Comparison of ENCODE assay signal across 1 cellular context in genomic region chr16:69187387-69187890, GRCh38.
TF ChIP-seq lines count a peak whose summit lies in the region.

No MANE protein-coding gene starts in this region.

TF ChIP-seq in HepG2, 621 proteins besides CTCF, POLR2A, EP300 and RAD21 (continued from another document):
- TF ChIP-seq, protein P1, sequence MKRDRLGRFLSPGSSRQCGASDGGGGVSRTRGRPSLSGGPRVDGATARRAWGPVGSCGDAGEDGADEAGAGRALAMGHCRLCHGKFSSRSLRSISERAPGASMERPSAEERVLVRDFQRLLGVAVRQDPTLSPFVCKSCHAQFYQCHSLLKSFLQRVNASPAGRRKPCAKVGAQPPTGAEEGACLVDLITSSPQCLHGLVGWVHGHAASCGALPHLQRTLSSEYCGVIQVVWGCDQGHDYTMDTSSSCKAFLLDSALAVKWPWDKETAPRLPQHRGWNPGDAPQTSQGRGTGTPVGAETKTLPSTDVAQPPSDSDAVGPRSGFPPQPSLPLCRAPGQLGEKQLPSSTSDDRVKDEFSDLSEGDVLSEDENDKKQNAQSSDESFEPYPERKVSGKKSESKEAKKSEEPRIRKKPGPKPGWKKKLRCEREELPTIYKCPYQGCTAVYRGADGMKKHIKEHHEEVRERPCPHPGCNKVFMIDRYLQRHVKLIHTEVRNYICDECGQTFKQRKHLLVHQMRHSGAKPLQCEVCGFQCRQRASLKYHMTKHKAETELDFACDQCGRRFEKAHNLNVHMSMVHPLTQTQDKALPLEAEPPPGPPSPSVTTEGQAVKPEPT (CRISPR knock-in tag; IDR thresholded peaks at IDR 0.05; ENCODE audit: low read depth), result no peak
- TF ChIP-seq KDM5B (CRISPR knock-in tag; IDR thresholded peaks at IDR 0.05; ENCODE audit: borderline replicate concordance) (0 out of 2 replicates have a peak, but pooled peaks have one; percentile 42), SPEN (CRISPR knock-in tag; IDR thresholded peaks at IDR 0.05; ENCODE audit: low read depth) (peak; percentile 24; the same call in 1 of the 2 replicates), ETV5 (CRISPR knock-in tag; IDR thresholded peaks at IDR 0.05; ENCODE audit: borderline replicate concordance) (peak; percentile 43), MXD1 (CRISPR knock-in tag; IDR thresholded peaks at IDR 0.05) (peak; percentile 45; the same call in 1 of the 2 replicates), BHLHE40 (IDR thresholded peaks at IDR 0.05; ENCODE audit: low read length) (peak; percentile 20; the same call in 1 of the 2 replicates), ZSCAN25 (CRISPR knock-in tag; IDR thresholded peaks at IDR 0.05) (no peak; the same call in 1 of the 2 replicates), ZNF747 (CRISPR knock-in tag; IDR thresholded peaks at IDR 0.05; ENCODE audit: borderline replicate concordance) (no peak), DZIP1 (CRISPR knock-in tag; IDR thresholded peaks at IDR 0.05) (0 out of 2 replicates have a peak, but pooled peaks have one; percentile 9), ZNF460 (CRISPR knock-in tag; IDR thresholded peaks at IDR 0.05; ENCODE audit: borderline replicate concordance) (0 out of 2 replicates have a peak, but pooled peaks have one; percentile 21), MLLT10 (CRISPR knock-in tag; IDR thresholded peaks at IDR 0.05) (no peak), ZSCAN20 (CRISPR knock-in tag; IDR thresholded peaks at IDR 0.05; ENCODE audit: borderline replicate concordance) (0 out of 2 replicates have a peak, but pooled peaks have one; percentile 28), ZNF546 (CRISPR knock-in tag; conservative IDR thresholded peaks at IDR 0.05) (no peak), CEBPB (IDR thresholded peaks at IDR 0.05; ENCODE audit: borderline replicate concordance, low read depth, low read length) (peak; percentile 68; the same call in 1 of the 2 replicates), ZNF431 (CRISPR knock-in tag; IDR thresholded peaks at IDR 0.05; ENCODE audit: borderline replicate concordance, low read depth) (0 out of 2 replicates have a peak, but pooled peaks have one; percentile 10), MXD3 (CRISPR knock-in tag; IDR thresholded peaks at IDR 0.05) (0 out of 2 replicates have a peak, but pooled peaks have one; percentile 7), ZNF143 (CRISPR knock-in tag; IDR thresholded peaks at IDR 0.05) (no peak), ZBTB21 (CRISPR knock-in tag; IDR thresholded peaks at IDR 0.05) (no peak), ZBTB38 (CRISPR knock-in tag; IDR thresholded peaks at IDR 0.05) (no peak), MXI1 (IDR thresholded peaks at IDR 0.05; ENCODE audit: borderline replicate concordance, low read depth, low read length) (no peak), RBM39 (IDR thresholded peaks at IDR 0.05; ENCODE audit: low read depth, low read length, poor library complexity, severe bottlenecking) (no peak), MTA3 (CRISPR knock-in tag; IDR thresholded peaks at IDR 0.05) (no peak), HOXA9 (CRISPR knock-in tag; IDR thresholded peaks at IDR 0.05; ENCODE audit: borderline replicate concordance) (0 out of 2 replicates have a peak, but pooled peaks have one; percentile 5), ZNF317 (CRISPR knock-in tag; IDR thresholded peaks at IDR 0.05) (0 out of 2 replicates have a peak, but pooled peaks have one; percentile 8), ZNF12 (CRISPR knock-in tag; IDR thresholded peaks at IDR 0.05) (no peak), GLI4 (CRISPR knock-in tag; IDR thresholded peaks at IDR 0.05; ENCODE audit: borderline replicate concordance) (0 out of 2 replicates have a peak, but pooled peaks have one; percentile 23), AHR (CRISPR knock-in tag; IDR thresholded peaks at IDR 0.05) (0 out of 2 replicates have a peak, but pooled peaks have one; percentile 4), ZNF253 (CRISPR knock-in tag; IDR thresholded peaks at IDR 0.05; ENCODE audit: borderline replicate concordance) (0 out of 2 replicates have a peak, but pooled peaks have one; percentile 3), ZNF879 (CRISPR knock-in tag; IDR thresholded peaks at IDR 0.05) (no peak), ZNF441 (CRISPR knock-in tag; IDR thresholded peaks at IDR 0.05; ENCODE audit: borderline replicate concordance) (no peak), TGIF2 (CRISPR knock-in tag; IDR thresholded peaks at IDR 0.05) (peak; percentile 69; the same call in 1 of the 2 replicates), ZNF235 (CRISPR knock-in tag; IDR thresholded peaks at IDR 0.05; ENCODE audit: borderline replicate concordance) (0 out of 2 replicates have a peak, but pooled peaks have one; percentile 73), ATF7 (IDR thresholded peaks at IDR 0.05) (no peak), ATF7 (CRISPR knock-in tag; IDR thresholded peaks at IDR 0.05) (no peak), YY1 (IDR thresholded peaks at IDR 0.05; ENCODE audit: insufficient read depth, insufficient replicate concordance, low read depth, low read length) (peak; percentile 2)
- TF ChIP-seq, protein P2, sequence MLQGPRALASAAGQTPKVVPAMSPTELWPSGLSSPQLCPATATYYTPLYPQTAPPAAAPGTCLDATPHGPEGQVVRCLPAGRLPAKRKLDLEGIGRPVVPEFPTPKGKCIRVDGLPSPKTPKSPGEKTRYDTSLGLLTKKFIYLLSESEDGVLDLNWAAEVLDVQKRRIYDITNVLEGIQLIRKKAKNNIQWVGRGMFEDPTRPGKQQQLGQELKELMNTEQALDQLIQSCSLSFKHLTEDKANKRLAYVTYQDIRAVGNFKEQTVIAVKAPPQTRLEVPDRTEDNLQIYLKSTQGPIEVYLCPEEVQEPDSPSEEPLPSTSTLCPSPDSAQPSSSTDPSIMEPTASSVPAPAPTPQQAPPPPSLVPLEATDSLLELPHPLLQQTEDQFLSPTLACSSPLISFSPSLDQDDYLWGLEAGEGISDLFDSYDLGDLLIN (CRISPR knock-in tag; IDR thresholded peaks at IDR 0.05; ENCODE audit: borderline replicate concordance), result peak; percentile 9; the same call in 1 of the 2 replicates
- TF ChIP-seq, protein P3, sequence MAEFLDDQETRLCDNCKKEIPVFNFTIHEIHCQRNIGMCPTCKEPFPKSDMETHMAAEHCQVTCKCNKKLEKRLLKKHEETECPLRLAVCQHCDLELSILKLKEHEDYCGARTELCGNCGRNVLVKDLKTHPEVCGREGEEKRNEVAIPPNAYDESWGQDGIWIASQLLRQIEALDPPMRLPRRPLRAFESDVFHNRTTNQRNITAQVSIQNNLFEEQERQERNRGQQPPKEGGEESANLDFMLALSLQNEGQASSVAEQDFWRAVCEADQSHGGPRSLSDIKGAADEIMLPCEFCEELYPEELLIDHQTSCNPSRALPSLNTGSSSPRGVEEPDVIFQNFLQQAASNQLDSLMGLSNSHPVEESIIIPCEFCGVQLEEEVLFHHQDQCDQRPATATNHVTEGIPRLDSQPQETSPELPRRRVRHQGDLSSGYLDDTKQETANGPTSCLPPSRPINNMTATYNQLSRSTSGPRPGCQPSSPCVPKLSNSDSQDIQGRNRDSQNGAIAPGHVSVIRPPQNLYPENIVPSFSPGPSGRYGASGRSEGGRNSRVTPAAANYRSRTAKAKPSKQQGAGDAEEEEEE (CRISPR knock-in tag; IDR thresholded peaks at IDR 0.05; ENCODE audit: borderline replicate concordance), result no peak
- TF ChIP-seq, protein P4, sequence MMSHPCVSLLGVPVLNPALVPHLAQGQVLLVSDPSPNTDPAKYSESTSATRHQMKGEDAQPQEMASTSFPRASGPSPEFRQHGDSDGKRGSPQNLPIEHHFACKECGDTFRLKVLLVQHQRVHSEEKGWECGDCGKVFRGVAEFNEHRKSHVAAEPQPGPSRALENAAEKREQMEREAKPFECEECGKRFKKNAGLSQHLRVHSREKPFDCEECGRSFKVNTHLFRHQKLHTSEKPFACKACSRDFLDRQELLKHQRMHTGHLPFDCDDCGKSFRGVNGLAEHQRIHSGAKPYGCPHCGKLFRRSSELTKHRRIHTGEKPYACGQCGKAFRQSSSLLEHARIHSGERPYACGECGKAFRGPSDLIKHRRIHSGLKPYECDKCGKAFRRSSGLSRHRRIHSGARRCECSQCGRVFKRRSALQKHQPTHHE (CRISPR knock-in tag; IDR thresholded peaks at IDR 0.05; ENCODE audit: borderline replicate concordance), result no peak; the same call in 1 of the 2 replicates
- TF ChIP-seq, protein P5, sequence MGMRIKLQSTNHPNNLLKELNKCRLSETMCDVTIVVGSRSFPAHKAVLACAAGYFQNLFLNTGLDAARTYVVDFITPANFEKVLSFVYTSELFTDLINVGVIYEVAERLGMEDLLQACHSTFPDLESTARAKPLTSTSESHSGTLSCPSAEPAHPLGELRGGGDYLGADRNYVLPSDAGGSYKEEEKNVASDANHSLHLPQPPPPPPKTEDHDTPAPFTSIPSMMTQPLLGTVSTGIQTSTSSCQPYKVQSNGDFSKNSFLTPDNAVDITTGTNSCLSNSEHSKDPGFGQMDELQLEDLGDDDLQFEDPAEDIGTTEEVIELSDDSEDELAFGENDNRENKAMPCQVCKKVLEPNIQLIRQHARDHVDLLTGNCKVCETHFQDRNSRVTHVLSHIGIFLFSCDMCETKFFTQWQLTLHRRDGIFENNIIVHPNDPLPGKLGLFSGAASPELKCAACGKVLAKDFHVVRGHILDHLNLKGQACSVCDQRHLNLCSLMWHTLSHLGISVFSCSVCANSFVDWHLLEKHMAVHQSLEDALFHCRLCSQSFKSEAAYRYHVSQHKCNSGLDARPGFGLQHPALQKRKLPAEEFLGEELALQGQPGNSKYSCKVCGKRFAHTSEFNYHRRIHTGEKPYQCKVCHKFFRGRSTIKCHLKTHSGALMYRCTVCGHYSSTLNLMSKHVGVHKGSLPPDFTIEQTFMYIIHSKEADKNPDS (CRISPR knock-in tag; IDR thresholded peaks at IDR 0.05), result 0 out of 2 replicates have a peak, but pooled peaks have one; percentile 10
- TF ChIP-seq, protein P6, sequence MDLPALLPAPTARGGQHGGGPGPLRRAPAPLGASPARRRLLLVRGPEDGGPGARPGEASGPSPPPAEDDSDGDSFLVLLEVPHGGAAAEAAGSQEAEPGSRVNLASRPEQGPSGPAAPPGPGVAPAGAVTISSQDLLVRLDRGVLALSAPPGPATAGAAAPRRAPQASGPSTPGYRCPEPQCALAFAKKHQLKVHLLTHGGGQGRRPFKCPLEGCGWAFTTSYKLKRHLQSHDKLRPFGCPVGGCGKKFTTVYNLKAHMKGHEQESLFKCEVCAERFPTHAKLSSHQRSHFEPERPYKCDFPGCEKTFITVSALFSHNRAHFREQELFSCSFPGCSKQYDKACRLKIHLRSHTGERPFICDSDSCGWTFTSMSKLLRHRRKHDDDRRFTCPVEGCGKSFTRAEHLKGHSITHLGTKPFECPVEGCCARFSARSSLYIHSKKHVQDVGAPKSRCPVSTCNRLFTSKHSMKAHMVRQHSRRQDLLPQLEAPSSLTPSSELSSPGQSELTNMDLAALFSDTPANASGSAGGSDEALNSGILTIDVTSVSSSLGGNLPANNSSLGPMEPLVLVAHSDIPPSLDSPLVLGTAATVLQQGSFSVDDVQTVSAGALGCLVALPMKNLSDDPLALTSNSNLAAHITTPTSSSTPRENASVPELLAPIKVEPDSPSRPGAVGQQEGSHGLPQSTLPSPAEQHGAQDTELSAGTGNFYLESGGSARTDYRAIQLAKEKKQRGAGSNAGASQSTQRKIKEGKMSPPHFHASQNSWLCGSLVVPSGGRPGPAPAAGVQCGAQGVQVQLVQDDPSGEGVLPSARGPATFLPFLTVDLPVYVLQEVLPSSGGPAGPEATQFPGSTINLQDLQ (CRISPR knock-in tag; IDR thresholded peaks at IDR 0.05), result 0 out of 2 replicates have a peak, but pooled peaks have one; percentile 8
- TF ChIP-seq, protein P7, sequence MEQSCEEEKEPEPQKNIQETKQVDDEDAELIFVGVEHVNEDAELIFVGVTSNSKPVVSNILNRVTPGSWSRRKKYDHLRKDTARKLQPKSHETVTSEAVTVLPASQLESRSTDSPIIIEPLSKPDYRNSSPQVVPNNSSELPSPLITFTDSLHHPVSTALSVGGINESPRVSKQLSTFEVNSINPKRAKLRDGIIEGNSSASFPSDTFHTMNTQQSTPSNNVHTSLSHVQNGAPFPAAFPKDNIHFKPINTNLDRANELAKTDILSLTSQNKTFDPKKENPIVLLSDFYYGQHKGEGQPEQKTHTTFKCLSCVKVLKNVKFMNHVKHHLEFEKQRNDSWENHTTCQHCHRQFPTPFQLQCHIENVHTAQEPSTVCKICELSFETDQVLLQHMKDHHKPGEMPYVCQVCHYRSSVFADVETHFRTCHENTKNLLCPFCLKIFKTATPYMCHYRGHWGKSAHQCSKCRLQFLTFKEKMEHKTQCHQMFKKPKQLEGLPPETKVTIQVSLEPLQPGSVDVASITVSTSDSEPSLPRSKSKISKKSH (CRISPR knock-in tag; IDR thresholded peaks at IDR 0.05; ENCODE audit: borderline replicate concordance), result 0 out of 2 replicates have a peak, but pooled peaks have one; percentile 47
